Comparison of ENCODE assay signal across 8 cellular contexts in the genomic region with DNA sequence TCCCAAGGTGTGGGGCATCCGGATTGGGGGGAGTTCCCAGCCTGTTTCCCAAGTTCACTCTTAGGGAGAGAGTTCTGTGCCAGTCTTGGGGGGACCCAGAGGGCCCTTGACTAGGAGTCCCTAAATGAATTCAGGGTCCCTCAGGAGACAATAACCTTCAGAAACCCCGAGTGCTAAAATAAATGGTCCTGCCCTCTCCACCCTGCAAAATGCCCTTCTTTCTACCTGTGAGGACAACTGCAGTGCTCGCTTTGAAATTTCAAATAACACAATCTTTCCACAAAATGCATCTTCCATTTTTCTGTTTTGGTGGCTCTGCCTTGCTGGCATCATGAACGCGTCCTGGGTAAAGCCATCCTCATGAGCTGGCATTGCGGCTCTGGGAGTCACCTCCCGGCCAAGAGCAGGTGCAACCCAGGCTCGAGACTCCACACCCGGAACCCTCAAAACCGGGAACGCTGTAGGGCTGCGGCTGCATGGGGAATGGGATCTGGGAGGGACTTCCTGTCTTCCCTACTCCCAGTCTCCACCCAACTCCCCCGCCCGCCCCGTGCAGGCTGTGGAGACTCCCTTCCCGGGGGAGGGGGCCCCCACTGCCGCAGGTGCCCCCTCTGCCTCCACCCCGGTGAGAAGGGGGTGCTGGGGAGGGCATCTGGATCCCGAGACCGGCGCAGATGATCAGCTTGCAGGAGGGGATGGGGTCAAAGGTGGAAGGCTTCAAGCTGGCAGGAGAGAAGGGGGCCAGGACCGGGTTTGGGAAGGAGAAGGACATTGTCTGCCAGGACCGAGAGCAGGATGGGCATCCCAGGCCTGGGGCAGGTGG. TPM values are rescaled to one million over a fixed set of nuclear protein-coding genes. Genes with fewer than 3 reads are reported as not detected.
DNase-seq lines count a peak whose midpoint lies in the region; ATAC-seq and TF ChIP-seq lines count a peak whose summit lies in the region.

ZNF205 (plus strand) TSS at position 529 of the 823 bp plus-strand sequence. CDS start 845 bp downstream, outside the sequence.

- H3K9ac ChIP-seq in HCT116 (ENCODE audit: low read length): peak within 1 kb of the TSS; percentile 87

- H3F3A ChIP-seq in PC-9 (ENCODE audit: insufficient read depth, low read depth): peaks cover 9% of the 10 kb centered on the region; the same call in 1 of the 2 replicates

- no peaks in the 10 kb centered on the region for H3K9me3 Mint-ChIP-seq in CD8-positive, alpha-beta T cell

- ATAC-seq in HCT116 (peak; percentile 99), HG02981 (IDR thresholded peaks at IDR 0.05; ENCODE audit: unreplicated experiment) (no peak)
- no peak for ATAC-seq in CD8-positive, alpha-beta T cell

- in situ Hi-C loops in endometrial microvascular endothelial cells (cut with HindIII; ENCODE audit: inconsistent ontology term, low pct_unique_long_range_greater_than_20kb, low sequenced_read_pairs): no loop called here

- peaks cover 2 to 4% of the 10 kb centered on the region in 2 experiments; a peak in 1 of 4 replicates for H3K36me3 ChIP-seq in HCT116 (ENCODE audit: control insufficient read depth in 1 of 2, insufficient read depth in 2 of 2, low read length in 2 of 2)
- no peaks in the 10 kb centered on the region for H3K36me3 ChIP-seq in PC-9 (ENCODE audit: low read depth)
- H3K36me3 ChIP-seq in CD8-positive, alpha-beta T cell (ENCODE audit: insufficient read depth, low read length): no peaks in the 10 kb centered on the region

- TF ChIP-seq CTCF in HCT116 (IDR thresholded peaks at IDR 0.05 in 2 of 3, conservative IDR thresholded peaks at IDR 0.05 in 1 of 3; ENCODE audit: borderline replicate concordance in 1 of 3, insufficient read depth in 1 of 3, low read depth in 2 of 3, low read length in 2 of 3) (no peak), PC-9 (conservative IDR thresholded peaks at IDR 0.05) (no peak)
- TF ChIP-seq CTCF in CD8-positive, alpha-beta T cell (IDR thresholded peaks at IDR 0.05): no peak

- H3K9me3 ChIP-seq in HCT116 (ENCODE audit: control insufficient read depth in 1 of 2, insufficient read depth in 1 of 2, low read depth in 1 of 2, low read length in 2 of 2): no peaks in the 10 kb centered on the region
- H3K9me3 ChIP-seq in PC-9 (ENCODE audit: insufficient read depth, low read depth): no peaks in the 10 kb centered on the region
- no peaks in the 10 kb centered on the region for H3K9me3 ChIP-seq in CD8-positive, alpha-beta T cell (ENCODE audit: low read length)

- H3K4me1 Mint-ChIP-seq in CD8-positive, alpha-beta T cell (ENCODE audit: low read depth): peaks cover 3% of the 10 kb centered on the region

- H3K4me3 Mint-ChIP-seq in CD8-positive, alpha-beta T cell: no peak within 1 kb of the TSS

- H2AFZ ChIP-seq in HCT116 (ENCODE audit: low read depth, low read length, poor library complexity, severe bottlenecking) (peak within 1 kb of the TSS; percentile 64), PC-9 (peak within 1 kb of the TSS; percentile 92)

- CTCF ChIA-PET in HCT116 (lab: Charles Lee) (interaction anchor here (1.0 to 2.0 kb wide), 4 partner anchors 15 to 84 kb away, joined by 3 to 10 read pairs (median 3); no protein-coding TSS in a partner anchor), PC-9 (lab: Charles Lee) (interaction anchor here (1.0 to 1.1 kb wide), 2 partner anchors 54 to 84 kb away, joined by 3 to 10 read pairs; no protein-coding TSS in a partner anchor)
- CTCF ChIA-PET in CD8-positive, alpha-beta T cell (lab: Charles Lee): interaction anchor here (0.8 to 2.9 kb wide), 5 partner anchors 10 to 84 kb away, joined by 3 to 10 read pairs (median 4); no protein-coding TSS in a partner anchor

- H3K4me1 ChIP-seq in HCT116 (ENCODE audit: control insufficient read depth in 1 of 2, insufficient read depth in 2 of 2, low read length in 2 of 2) (peaks cover 10 to 29% of the 10 kb centered on the region in 2 experiments), PC-9 (replicated peaks; ENCODE audit: insufficient read depth) (peaks cover 16% of the 10 kb centered on the region)
- peaks cover 3% of the 10 kb centered on the region for H3K4me1 ChIP-seq in CD8-positive, alpha-beta T cell (ENCODE audit: insufficient read depth, low read length)

- intact Hi-C loops in HCT116 (cut with micrococcal nuclease): no loop called here
- intact Hi-C loops in PC-9 (cut with micrococcal nuclease; ENCODE audit: unreplicated experiment): loop anchor here (1.0 kb wide), 1 partner anchor 53 kb away; no protein-coding TSS in a partner anchor
- intact Hi-C loops in CD8-positive, alpha-beta T cell (cut with DNase I, micrococcal nuclease): no loop called here

- peak; percentile 25 for TF ChIP-seq POLR2A in HCT116 (IDR thresholded peaks at IDR 0.05; ENCODE audit: borderline replicate concordance, extremely low read depth, insufficient read depth, insufficient read length)

- RAD21 ChIA-PET in HCT116 (lab: Charles Lee; ENCODE audit: low non-redundant PET in 1 of 2, low total read pairs in 2 of 2, uncharacterized antibody in 2 of 2, unreplicated experiment in 2 of 2): no interaction called here

- peaks cover 3% of the 10 kb centered on the region for H3K36me3 Mint-ChIP-seq in CD8-positive, alpha-beta T cell

- H4K20me1 ChIP-seq in HCT116 (ENCODE audit: insufficient read depth) (no peaks in the 10 kb centered on the region), PC-9 (ENCODE audit: insufficient read depth) (no peaks in the 10 kb centered on the region)

- no peaks in the 10 kb centered on the region for H3K9me2 ChIP-seq in HCT116 (ENCODE audit: insufficient read depth)
- no peaks in the 10 kb centered on the region for H3K9me2 ChIP-seq in PC-9 (ENCODE audit: insufficient read depth)

- no peak within 1 kb of the TSS for H3K27ac Mint-ChIP-seq in CD8-positive, alpha-beta T cell

- H3K27me3 ChIP-seq in HCT116 (ENCODE audit: insufficient read depth, low read length) (no peaks in the 10 kb centered on the region), PC-9 (ENCODE audit: insufficient read depth, low read depth) (no peaks in the 10 kb centered on the region)
- no peaks in the 10 kb centered on the region for H3K27me3 ChIP-seq in CD8-positive, alpha-beta T cell (ENCODE audit: insufficient read depth, low read length)

- H3K4me3 ChIP-seq in HCT116 (replicated peaks in 1 of 2; ENCODE audit: low read depth in 1 of 2, low read length in 2 of 2) (peak within 1 kb of the TSS; percentile 96 to 99), PC-9 (peak within 1 kb of the TSS; percentile 72)
- H3K4me3 ChIP-seq in CD8-positive, alpha-beta T cell (ENCODE audit: low read depth, low read length): no peak within 1 kb of the TSS

- TSS peak; percentile 73 for BruUV-seq in HCT116 (replicated peaks; lab: Mats Ljungman, UMichigan)
- no TSS peak for BruUV-seq in PC-9 (replicated peaks; lab: Mats Ljungman, UMichigan)

- H3K27ac ChIP-seq in HCT116 (ENCODE audit: low read depth, low read length) (peak within 1 kb of the TSS; percentile 67), PC-9 (no peak within 1 kb of the TSS)
- no peak within 1 kb of the TSS for H3K27ac ChIP-seq in CD8-positive, alpha-beta T cell (ENCODE audit: low read depth, low read length)

- H3K27me3 Mint-ChIP-seq in CD8-positive, alpha-beta T cell (ENCODE audit: low read depth): peaks cover 2% of the 10 kb centered on the region

- DNase-seq in A172 (ENCODE audit: low spot score) (peak; percentile 80), HCT116 (ENCODE audit: low read depth, low spot score) (no peak), PC-9 (peak; percentile 79 to 87), medulla oblongata (ENCODE audit: extremely low spot score) (peak; percentile 81), ureter (ENCODE audit: low spot score) (peak; percentile 78)
- no peak for DNase-seq in CD8-positive, alpha-beta T cell

- POLR2A ChIA-PET in HCT116 (lab: Charles Lee) (no interaction called here), PC-9 (lab: Charles Lee; ENCODE audit: unreplicated experiment) (interaction anchor here (0.6 to 0.9 kb wide), 2 partner anchors 92 to 120 kb away, joined by 3 to 8 read pairs; partner anchors contain the start of gene TNFRSF12A)
- POLR2A ChIA-PET in CD8-positive, alpha-beta T cell (lab: Charles Lee): interaction anchor here (1.0 to 1.2 kb wide), 2 partner anchors 13 to 23 kb away, joined by 3 read pairs; partner anchors contain the start of gene ZNF213

- no peak for TF ChIP-seq RAD21 in HCT116 (IDR thresholded peaks at IDR 0.05; ENCODE audit: low read depth)

- H3K4me2 ChIP-seq in HCT116 (ENCODE audit: low read length) (peak within 1 kb of the TSS; percentile 93), PC-9 (peak within 1 kb of the TSS; percentile 99)

- peaks cover 14% of the 10 kb centered on the region; the same call in 1 of the 2 replicates for H3K79me2 ChIP-seq in HCT116 (ENCODE audit: insufficient read depth, low read length)
- H3K79me2 ChIP-seq in PC-9 (ENCODE audit: low read depth): peaks cover 18% of the 10 kb centered on the region

TF ChIP-seq in HCT116, 20 proteins besides CTCF, POLR2A, EP300 and RAD21 (continues in another document):
- TF ChIP-seq EGR1 (IDR thresholded peaks at IDR 0.05; ENCODE audit: low read depth) (peak; percentile 46), EZH2phosphoT487 (IDR thresholded peaks at IDR 0.05; ENCODE audit: borderline replicate concordance) (no peak)

RNA-seq across cellular contexts. Expression of gene ZNF205, which starts in this region (rescaled TPM):
- 21.0 and 22.4 TPM in 2 replicates for total RNA-seq in A172 (2014; rRNA removed; shearing (Covaris generic))
- total RNA-seq in HCT116 (2021; ENCODE audit: unreplicated experiment) (17.0 TPM), PC-9 (2021) (17.4 and 18.0 TPM in 2 replicates), endometrial microvascular endothelial cells (ENCODE audit: inconsistent ontology term) (16.2 TPM), ureter (8.2 TPM)
- polyA plus RNA-seq in HCT116 (2012): 14.3 and 14.9 TPM in 2 replicates
- total RNA-seq in CD8-positive, alpha-beta T cell: not detected

Comparison
In these comparisons a context has a peak if more than half of its experiments do, and no peak if none do; other contexts are left out.
1. DNase-seq: peak in A172 (single experiment), PC-9 (2 of 2), medulla oblongata (single experiment) and ureter (single experiment); none in HCT116 (single experiment) and CD8-positive, alpha-beta T cell (0 of 7).